In genomic region chr4:66926687-66927086, GRCh38 we compare ENCODE assay signal across 21 cellular contexts.
DNase-seq lines count a peak whose midpoint lies in the region; ATAC-seq, FAIRE-seq and TF ChIP-seq lines count a peak whose summit lies in the region.
"Had no signal": no experiment of that assay in that cellular context is flagged by ENCODE, and none has a peak within 500 bp of the region (broad histone marks: within the 10 kb centered on the region; RNA-seq: fewer than 3 reads in every experiment).

No MANE protein-coding gene starts in this region.

- no peak overlapping the region for H3K14ac ChIP-seq in H1 (ENCODE audit: insufficient read length)

- intact Hi-C loops in activated T-helper 2 cell treated with anti-CD3 and anti-CD28 coated beads, Interferon-gamma antibody, Interleukin-2, Interleukin-4, amounts not matched to agents 10 μg/mL and 5 μg/mL and 100 μg/mL, durations not matched to agents 14 hours and 24 hours and 36 hours (cut with micrococcal nuclease) = no loop called here

- no peak for ATAC-seq in SK-N-SH treated with all-trans-retinoic acid at 6 μM for 48 hours
- no peak for ATAC-seq in activated T-helper 17 cell treated with anti-CD3 and anti-CD28 coated beads, Interleukin-2, amount 50 U/mL, for 72 hours (replicated peaks)
- ATAC-seq: A549, HepG2 had no signal

- H3K27ac ChIP-seq in SK-N-SH (ENCODE audit: low read depth in 2 of 2, low read length in 1 of 2) (no peak overlapping the region), H1 (ENCODE audit: low read depth, low read length) (no peak overlapping the region)
- H3K27ac ChIP-seq: 22Rv1, A549, C4-2B, GM23248 had no signal

- no peaks in the 10 kb centered on the region for H3K9me2 ChIP-seq in SK-N-SH

- 43% methylated on average over 3 of the region's 3 CpGs for WGBS in SK-N-SH (ENCODE audit: low lambda C conversion rate)
- WGBS in H1 (ENCODE audit: extremely low coverage in 1 of 2, insufficient coverage in 1 of 2, insufficient read length in 1 of 2, insufficient replicate concordance in 2 of 2, low coverage in 1 of 2, low lambda C conversion rate in 2 of 2, missing lambda C conversion rate in 1 of 2), 2 experiments = 97% methylated on average over 3 of the region's 3 CpGs; no CpG with 5 or more reads in 1 of the 2 experiments

- H4K20me1 ChIP-seq in SK-N-SH (ENCODE audit: insufficient read depth) (no peaks in the 10 kb centered on the region), H1 (replicated peaks in 1 of 2; ENCODE audit: control insufficient read depth in 1 of 2, insufficient read depth in 2 of 2, low read length in 2 of 2) (no peaks in the 10 kb centered on the region)

- H3K9ac ChIP-seq in SK-N-SH (no peak overlapping the region), H1 (replicated peaks in 1 of 4; ENCODE audit: extremely low read depth in 1 of 4, low read depth in 3 of 4, low read length in 3 of 4) (no peak overlapping the region)
- H3K9ac ChIP-seq: GM23248 had no signal

- H4K91ac ChIP-seq in H1 (replicated peaks; ENCODE audit: insufficient read length, low read length) = no peak overlapping the region

- POLR2A ChIA-PET in SK-N-SH (lab: Yijun Ruan, JAX) = no interaction called here
- POLR2A ChIA-PET in H1 (lab: Charles Lee; ENCODE audit: partially characterized antibody) = no interaction called here

- H2AK5ac ChIP-seq in H1 (ENCODE audit: low read depth, low read length) = no peak overlapping the region

- peaks cover 2% of the 10 kb centered on the region for H3K9me3 Mint-ChIP-seq in activated T-cell treated with anti-CD3 and anti-CD28 coated beads, Interleukin-2, amount 50 U/mL, for 24 hours
- H3K9me3 Mint-ChIP-seq in activated T-helper 17 cell treated with anti-CD3 and anti-CD28 coated beads, Interleukin-2, amount 50 U/mL, for 72 hours = peaks cover 7% of the 10 kb centered on the region
- H3K9me3 Mint-ChIP-seq in activated T-helper 2 cell treated with anti-CD3 and anti-CD28 coated beads, Interferon-gamma antibody, Interleukin-2, Interleukin-4, amounts not matched to agents 10 μg/mL and 5 μg/mL and 100 μg/mL, durations not matched to agents 14 hours and 24 hours and 36 hours = peaks cover 3% of the 10 kb centered on the region
- H3K9me3 Mint-ChIP-seq: CD4-positive, alpha-beta T cell had no signal

- no peak overlapping the region for H3K23ac ChIP-seq in H1 (ENCODE audit: insufficient read length)

- H3K18ac ChIP-seq in H1 (ENCODE audit: extremely low read depth, low read length) = no peak overlapping the region

- no peak overlapping the region for H4K5ac ChIP-seq in H1 (ENCODE audit: insufficient read length, low read depth, low read length)

- H2BK120ac ChIP-seq in H1 (replicated peaks; ENCODE audit: low read depth, low read length) = no peak overlapping the region

- H3K4me2 ChIP-seq in SK-N-SH (no peak overlapping the region), H1 (ENCODE audit: insufficient read depth in 1 of 2, low read depth in 2 of 2, low read length in 2 of 2) (no peak overlapping the region)
- H3K4me2 ChIP-seq: A549 had no signal

- no peak overlapping the region for H4K8ac ChIP-seq in H1 (ENCODE audit: extremely low read depth, insufficient read depth, low read length)

- H3K36me3 ChIP-seq in SK-N-SH (replicated peaks in 1 of 2; ENCODE audit: control insufficient read depth in 1 of 2, insufficient read depth in 2 of 2, low read length in 1 of 2) (no peaks in the 10 kb centered on the region), H1 (ENCODE audit: control insufficient read depth in 2 of 4, insufficient read depth in 4 of 4, low read length in 3 of 4) (no peaks in the 10 kb centered on the region)

- no peak overlapping the region for H3K4ac ChIP-seq in H1 (replicated peaks; ENCODE audit: insufficient read length, low read depth, low read length)

- H3K27me3 Mint-ChIP-seq in activated T-cell treated with anti-CD3 and anti-CD28 coated beads, Interleukin-2, amount 50 U/mL, for 24 hours = no peaks in the 10 kb centered on the region
- no peaks in the 10 kb centered on the region for H3K27me3 Mint-ChIP-seq in activated T-helper 17 cell treated with anti-CD3 and anti-CD28 coated beads, Interleukin-2, amount 50 U/mL, for 72 hours
- H3K27me3 Mint-ChIP-seq in activated T-helper 2 cell treated with anti-CD3 and anti-CD28 coated beads, Interferon-gamma antibody, Interleukin-2, Interleukin-4, amounts not matched to agents 10 μg/mL and 5 μg/mL and 100 μg/mL, durations not matched to agents 14 hours and 24 hours and 36 hours (ENCODE audit: low read depth) = no peaks in the 10 kb centered on the region
- H3K27me3 Mint-ChIP-seq: CD4-positive, alpha-beta T cell had no signal

- no peaks in the 10 kb centered on the region for H3K23me2 ChIP-seq in H1 (ENCODE audit: low read depth, low read length)

- H3K4me1 ChIP-seq in SK-N-SH (ENCODE audit: control insufficient read depth in 1 of 2, insufficient read depth in 2 of 2, low read depth in 1 of 2, low read length in 1 of 2) (no peaks in the 10 kb centered on the region; a peak in 1 of 4 replicates), H1 (replicated peaks in 1 of 4; ENCODE audit: control insufficient read depth in 3 of 4, insufficient read depth in 4 of 4, low read length in 3 of 4) (no peaks in the 10 kb centered on the region)
- H3K4me1 ChIP-seq: A549, Caco-2 had no signal

- DNase-seq in SK-N-SH (no peak), H1 (ENCODE audit: low read depth in 1 of 2, low spot score in 2 of 2) (no peak)
- no peak for DNase-seq in activated T-cell treated with anti-CD3 and anti-CD28 coated beads, Interleukin-2, amount 50 U/mL, for 24 hours
- no peak for DNase-seq in activated T-helper 2 cell treated with anti-CD3 and anti-CD28 coated beads, Interferon-gamma antibody, Interleukin-2, Interleukin-4, amounts not matched to agents 10 μg/mL and 5 μg/mL and 100 μg/mL, durations not matched to agents 14 hours and 24 hours and 36 hours (ENCODE audit: low spot score)
- DNase-seq: AML-193; Caco-2; CD4-positive, alpha-beta T cell; DMS153; DMS79; GDM1; GM23248; H7 had no signal

- H3K56ac ChIP-seq in H1 (replicated peaks; ENCODE audit: insufficient read length, low read depth, low read length) = no peak overlapping the region

- TF ChIP-seq EP300 in SK-N-SH (IDR thresholded peaks at IDR 0.05; ENCODE audit: borderline replicate concordance in 1 of 2, low read depth in 1 of 2, low read length in 1 of 2) (no peak), H1 (IDR thresholded peaks at IDR 0.05; ENCODE audit: borderline replicate concordance in 1 of 2, low read depth in 2 of 2, low read length in 2 of 2) (no peak)

- no peak for TF ChIP-seq RAD21 in SK-N-SH (IDR thresholded peaks at IDR 0.05; ENCODE audit: low read length)
- peak; percentile 23 to 39; a peak in 3 of 4 replicates for TF ChIP-seq RAD21 in H1 (IDR thresholded peaks at IDR 0.05 in 1 of 2, conservative IDR thresholded peaks at IDR 0.05 in 1 of 2; ENCODE audit: low read depth in 2 of 2, low read length in 2 of 2)

- no peaks in the 10 kb centered on the region for H3K4me1 Mint-ChIP-seq in activated T-cell treated with anti-CD3 and anti-CD28 coated beads, Interleukin-2, amount 50 U/mL, for 24 hours (ENCODE audit: low read depth)
- H3K4me1 Mint-ChIP-seq in activated T-helper 17 cell treated with anti-CD3 and anti-CD28 coated beads, Interleukin-2, amount 50 U/mL, for 72 hours = no peaks in the 10 kb centered on the region
- no peaks in the 10 kb centered on the region for H3K4me1 Mint-ChIP-seq in activated T-helper 2 cell treated with anti-CD3 and anti-CD28 coated beads, Interferon-gamma antibody, Interleukin-2, Interleukin-4, amounts not matched to agents 10 μg/mL and 5 μg/mL and 100 μg/mL, durations not matched to agents 14 hours and 24 hours and 36 hours (ENCODE audit: low read depth)

- CTCF ChIA-PET in SK-N-SH (lab: Yijun Ruan, JAX) = interaction anchor here (1.1 kb wide), 1 partner anchor 9 kb away, joined by 3 read pairs; no protein-coding TSS in a partner anchor
- CTCF ChIA-PET in H1 (lab: Charles Lee; ENCODE audit: partially characterized antibody) = interaction anchor here (0.6 to 0.8 kb wide), 2 partner anchors 29 to 393 kb away, joined by 3 read pairs; no protein-coding TSS in a partner anchor

- H2BK20ac ChIP-seq in H1 (ENCODE audit: low read length) = no peak overlapping the region

- H2AFZ ChIP-seq in SK-N-SH (ENCODE audit: low read depth) (no peak overlapping the region), H1 (ENCODE audit: low read length) (no peak overlapping the region)
- H2AFZ ChIP-seq: GM23248 had no signal

- no peak overlapping the region for H3K27ac Mint-ChIP-seq in activated T-cell treated with anti-CD3 and anti-CD28 coated beads, Interleukin-2, amount 50 U/mL, for 24 hours
- H3K27ac Mint-ChIP-seq in activated T-helper 17 cell treated with anti-CD3 and anti-CD28 coated beads, Interleukin-2, amount 50 U/mL, for 72 hours = no peak overlapping the region
- no peak overlapping the region for H3K27ac Mint-ChIP-seq in activated T-helper 2 cell treated with anti-CD3 and anti-CD28 coated beads, Interferon-gamma antibody, Interleukin-2, Interleukin-4, amounts not matched to agents 10 μg/mL and 5 μg/mL and 100 μg/mL, durations not matched to agents 14 hours and 24 hours and 36 hours
- H3K27ac Mint-ChIP-seq: CD4-positive, alpha-beta T cell had no signal

- H3K79me2 ChIP-seq in SK-N-SH (ENCODE audit: insufficient read depth) (no peaks in the 10 kb centered on the region), H1 (ENCODE audit: control insufficient read depth in 1 of 2, insufficient read depth in 2 of 2, low read length in 2 of 2) (no peaks in the 10 kb centered on the region)

- no peak overlapping the region for H3K4me3 Mint-ChIP-seq in activated T-cell treated with anti-CD3 and anti-CD28 coated beads, Interleukin-2, amount 50 U/mL, for 24 hours
- H3K4me3 Mint-ChIP-seq in activated T-helper 17 cell treated with anti-CD3 and anti-CD28 coated beads, Interleukin-2, amount 50 U/mL, for 72 hours = no peak overlapping the region
- no peak overlapping the region for H3K4me3 Mint-ChIP-seq in activated T-helper 2 cell treated with anti-CD3 and anti-CD28 coated beads, Interferon-gamma antibody, Interleukin-2, Interleukin-4, amounts not matched to agents 10 μg/mL and 5 μg/mL and 100 μg/mL, durations not matched to agents 14 hours and 24 hours and 36 hours (ENCODE audit: low read depth)
- H3K4me3 Mint-ChIP-seq: CD4-positive, alpha-beta T cell had no signal

- no peak overlapping the region for H3K4me3 ChIP-seq in SK-N-SH (ENCODE audit: low read depth in 2 of 2, low read length in 1 of 2)
- H3K4me3 ChIP-seq in H1 (ENCODE audit: extremely low read depth in 1 of 4, insufficient read depth in 2 of 4, low read depth in 3 of 4, low read length in 4 of 4) = no peak overlapping the region
- H3K4me3 ChIP-seq: A549, GM23248 had no signal

- no peaks in the 10 kb centered on the region for H3K36me3 Mint-ChIP-seq in activated T-cell treated with anti-CD3 and anti-CD28 coated beads, Interleukin-2, amount 50 U/mL, for 24 hours (ENCODE audit: low read depth)
- H3K36me3 Mint-ChIP-seq in activated T-helper 17 cell treated with anti-CD3 and anti-CD28 coated beads, Interleukin-2, amount 50 U/mL, for 72 hours (ENCODE audit: low read depth) = no peaks in the 10 kb centered on the region
- H3K36me3 Mint-ChIP-seq in activated T-helper 2 cell treated with anti-CD3 and anti-CD28 coated beads, Interferon-gamma antibody, Interleukin-2, Interleukin-4, amounts not matched to agents 10 μg/mL and 5 μg/mL and 100 μg/mL, durations not matched to agents 14 hours and 24 hours and 36 hours (ENCODE audit: low read depth) = no peaks in the 10 kb centered on the region

- TF ChIP-seq POLR2A in H1 (IDR thresholded peaks at IDR 0.05; ENCODE audit: control extremely low read depth in 1 of 2, low read depth in 2 of 2, low read length in 2 of 2) = no peak

- no peaks in the 10 kb centered on the region for H3F3A ChIP-seq in SK-N-SH (replicated peaks; ENCODE audit: insufficient read depth)

- H3K9me3 ChIP-seq in SK-N-SH (no peaks in the 10 kb centered on the region), H1 (ENCODE audit: insufficient read depth in 2 of 2, low read depth in 1 of 2, low read length in 1 of 2) (no peaks in the 10 kb centered on the region)
- H3K9me3 ChIP-seq: A549, Caco-2 had no signal

- H2BK12ac ChIP-seq in H1 (ENCODE audit: low read depth, low read length) = no peak overlapping the region

- H3K27me3 ChIP-seq in SK-N-SH (ENCODE audit: insufficient read depth) (no peaks in the 10 kb centered on the region), H1 (replicated peaks in 1 of 4; ENCODE audit: control insufficient read depth in 3 of 4, extremely low read depth in 1 of 4, insufficient read depth in 3 of 4, low read length in 3 of 4) (no peaks in the 10 kb centered on the region)

- no peak overlapping the region for H2BK15ac ChIP-seq in H1 (ENCODE audit: low read length)

- TF ChIP-seq CTCF in SK-N-SH (IDR thresholded peaks at IDR 0.05) = peak; percentile 10; the same call in 1 of the 2 replicates
- TF ChIP-seq CTCF in H1 (IDR thresholded peaks at IDR 0.05; ENCODE audit: control extremely low read depth in 1 of 3, insufficient read depth in 1 of 3, low read depth in 1 of 3, low read length in 3 of 3) = peak in 1 of 3 experiments; percentile 41; a peak in 1 of 4 replicates

- no peaks in the 10 kb centered on the region for H3K79me1 ChIP-seq in H1 (ENCODE audit: low read depth, low read length)

- H2BK5ac ChIP-seq in H1 (ENCODE audit: low read depth, low read length) = no peak overlapping the region

- FAIRE-seq in H1 (lab: Jason Lieb, UNC) = no peak
- peak; percentile 73 for FAIRE-seq in islet of Langerhans (lab: Jason Lieb, UNC)
- FAIRE-seq: A549, GM12892, GM18507, HepG2 had no signal

Comparison
In these comparisons a context has a peak if more than half of its experiments do, and no peak if none do; other contexts are left out.
1. Of the 17 proteins assayed by ChIP-seq in both H1 and SK-N-SH: peak only in H1: RAD21; only in SK-N-SH: none; in both: none; in neither: 15; mixed calls (peak in some experiments, not most) for 1.